In the genomic region with DNA sequence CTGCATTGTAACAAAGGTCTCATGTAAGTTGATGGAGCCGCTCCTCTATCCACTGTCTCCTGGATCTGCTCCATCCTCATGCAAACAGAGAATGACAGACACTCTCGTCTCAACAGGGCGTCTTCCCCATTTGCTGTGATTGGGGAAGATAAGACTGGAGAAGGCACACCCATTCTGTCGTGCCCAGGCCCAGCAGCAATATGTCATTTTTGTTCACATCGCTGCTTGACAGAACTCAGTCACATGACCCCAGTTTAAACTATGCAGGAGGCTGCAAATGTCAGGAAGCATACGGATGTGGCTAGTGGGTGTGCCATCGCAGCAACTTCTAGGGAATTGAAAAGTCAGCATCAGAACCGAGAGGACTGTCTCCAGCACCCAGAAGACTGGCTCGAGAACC, we compare ENCODE assay signal across 1 cellular context.
TF ChIP-seq lines count a peak whose summit lies in the region.

No MANE protein-coding gene starts in this region.

TF ChIP-seq in K562, 482 proteins besides CTCF, POLR2A, EP300 and RAD21 (continued from another document):
- TF ChIP-seq, protein P1, sequence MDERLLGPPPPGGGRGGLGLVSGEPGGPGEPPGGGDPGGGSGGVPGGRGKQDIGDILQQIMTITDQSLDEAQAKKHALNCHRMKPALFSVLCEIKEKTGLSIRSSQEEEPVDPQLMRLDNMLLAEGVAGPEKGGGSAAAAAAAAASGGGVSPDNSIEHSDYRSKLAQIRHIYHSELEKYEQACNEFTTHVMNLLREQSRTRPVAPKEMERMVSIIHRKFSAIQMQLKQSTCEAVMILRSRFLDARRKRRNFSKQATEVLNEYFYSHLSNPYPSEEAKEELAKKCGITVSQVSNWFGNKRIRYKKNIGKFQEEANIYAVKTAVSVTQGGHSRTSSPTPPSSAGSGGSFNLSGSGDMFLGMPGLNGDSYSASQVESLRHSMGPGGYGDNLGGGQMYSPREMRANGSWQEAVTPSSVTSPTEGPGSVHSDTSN (CRISPR knock-in tag; IDR thresholded peaks at IDR 0.05; ENCODE audit: low read depth) = no peak
- TF ChIP-seq, protein P1 (tag; conservative IDR thresholded peaks at IDR 0.05; ENCODE audit: low read depth) = peak; percentile 58
- TF ChIP-seq NONO (IDR thresholded peaks at IDR 0.05; ENCODE audit: low read depth in 2 of 2, low read length in 1 of 2) (no peak), MEIS2 (IDR thresholded peaks at IDR 0.05; ENCODE audit: partially characterized antibody) (peak; percentile 47)
- TF ChIP-seq, protein P2, sequence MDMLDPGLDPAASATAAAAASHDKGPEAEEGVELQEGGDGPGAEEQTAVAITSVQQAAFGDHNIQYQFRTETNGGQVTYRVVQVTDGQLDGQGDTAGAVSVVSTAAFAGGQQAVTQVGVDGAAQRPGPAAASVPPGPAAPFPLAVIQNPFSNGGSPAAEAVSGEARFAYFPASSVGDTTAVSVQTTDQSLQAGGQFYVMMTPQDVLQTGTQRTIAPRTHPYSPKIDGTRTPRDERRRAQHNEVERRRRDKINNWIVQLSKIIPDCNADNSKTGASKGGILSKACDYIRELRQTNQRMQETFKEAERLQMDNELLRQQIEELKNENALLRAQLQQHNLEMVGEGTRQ (CRISPR knock-in tag; IDR thresholded peaks at IDR 0.05) = peak; percentile 18; the same call in 1 of the 2 replicates
- TF ChIP-seq, protein P3, sequence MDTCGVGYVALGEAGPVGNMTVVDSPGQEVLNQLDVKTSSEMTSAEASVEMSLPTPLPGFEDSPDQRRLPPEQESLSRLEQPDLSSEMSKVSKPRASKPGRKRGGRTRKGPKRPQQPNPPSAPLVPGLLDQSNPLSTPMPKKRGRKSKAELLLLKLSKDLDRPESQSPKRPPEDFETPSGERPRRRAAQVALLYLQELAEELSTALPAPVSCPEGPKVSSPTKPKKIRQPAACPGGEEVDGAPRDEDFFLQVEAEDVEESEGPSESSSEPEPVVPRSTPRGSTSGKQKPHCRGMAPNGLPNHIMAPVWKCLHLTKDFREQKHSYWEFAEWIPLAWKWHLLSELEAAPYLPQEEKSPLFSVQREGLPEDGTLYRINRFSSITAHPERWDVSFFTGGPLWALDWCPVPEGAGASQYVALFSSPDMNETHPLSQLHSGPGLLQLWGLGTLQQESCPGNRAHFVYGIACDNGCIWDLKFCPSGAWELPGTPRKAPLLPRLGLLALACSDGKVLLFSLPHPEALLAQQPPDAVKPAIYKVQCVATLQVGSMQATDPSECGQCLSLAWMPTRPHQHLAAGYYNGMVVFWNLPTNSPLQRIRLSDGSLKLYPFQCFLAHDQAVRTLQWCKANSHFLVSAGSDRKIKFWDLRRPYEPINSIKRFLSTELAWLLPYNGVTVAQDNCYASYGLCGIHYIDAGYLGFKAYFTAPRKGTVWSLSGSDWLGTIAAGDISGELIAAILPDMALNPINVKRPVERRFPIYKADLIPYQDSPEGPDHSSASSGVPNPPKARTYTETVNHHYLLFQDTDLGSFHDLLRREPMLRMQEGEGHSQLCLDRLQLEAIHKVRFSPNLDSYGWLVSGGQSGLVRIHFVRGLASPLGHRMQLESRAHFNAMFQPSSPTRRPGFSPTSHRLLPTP (IDR thresholded peaks at IDR 0.05; ENCODE audit: borderline replicate concordance, extremely low read depth, insufficient read length) = no peak
- TF ChIP-seq, protein P4, sequence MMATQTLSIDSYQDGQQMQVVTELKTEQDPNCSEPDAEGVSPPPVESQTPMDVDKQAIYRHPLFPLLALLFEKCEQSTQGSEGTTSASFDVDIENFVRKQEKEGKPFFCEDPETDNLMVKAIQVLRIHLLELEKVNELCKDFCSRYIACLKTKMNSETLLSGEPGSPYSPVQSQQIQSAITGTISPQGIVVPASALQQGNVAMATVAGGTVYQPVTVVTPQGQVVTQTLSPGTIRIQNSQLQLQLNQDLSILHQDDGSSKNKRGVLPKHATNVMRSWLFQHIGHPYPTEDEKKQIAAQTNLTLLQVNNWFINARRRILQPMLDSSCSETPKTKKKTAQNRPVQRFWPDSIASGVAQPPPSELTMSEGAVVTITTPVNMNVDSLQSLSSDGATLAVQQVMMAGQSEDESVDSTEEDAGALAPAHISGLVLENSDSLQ (IDR thresholded peaks at IDR 0.05) = peak; percentile 8; the same call in 1 of the 2 replicates
TF ChIP-seq in K562: peak in this region for 4.
